1 cellular context compared by ENCODE assay signal in genomic region chr14:88554458-88555286, GRCh38.
TF ChIP-seq lines count a peak whose summit lies in the region.

PTPN21 (minus strand) TSS chr14:88555007; CDS start chr14:88550417, 4,590 bp downstream.

TF ChIP-seq in HEK293, 187 proteins besides CTCF, POLR2A, EP300 and RAD21 (continued from another document and continues in another):
- TF ChIP-seq PATZ1 (tag by site-specific recombination; IDR thresholded peaks at IDR 0.05) (peak; percentile 55; the same call in 1 of the 2 replicates), ZNF561 (tag by site-specific recombination; IDR thresholded peaks at IDR 0.05; ENCODE audit: borderline replicate concordance) (peak; percentile 49; the same call in 1 of the 2 replicates), ZNF398 (tag by site-specific recombination; IDR thresholded peaks at IDR 0.05) (peak; percentile 58), ZSCAN30 (tag by site-specific recombination; IDR thresholded peaks at IDR 0.05) (peak; percentile 81; the same call in 1 of the 2 replicates), REST (tag by site-specific recombination; IDR thresholded peaks at IDR 0.05) (no peak), TSHZ1 (tag by site-specific recombination; IDR thresholded peaks at IDR 0.05; ENCODE audit: borderline replicate concordance) (no peak), ZBTB26 (tag by site-specific recombination; optimal IDR thresholded peaks at IDR 0.05) (peak; percentile 52), ZSCAN4 (tag by site-specific recombination; IDR thresholded peaks at IDR 0.05) (no peak), GLIS1 (tag by site-specific recombination; IDR thresholded peaks at IDR 0.05) (peak; percentile 56; the same call in 1 of the 2 replicates), ZBTB11 (tag by site-specific recombination; conservative IDR thresholded peaks at IDR 0.05; ENCODE audit: low read depth) (peak; percentile 61; the same call in 1 of the 2 replicates), GLI2 (tag by site-specific recombination; IDR thresholded peaks at IDR 0.05; ENCODE audit: borderline replicate concordance, low read depth) (no peak), PRDM10 (tag by site-specific recombination; IDR thresholded peaks at IDR 0.05) (0 out of 2 replicates have a peak, but pooled peaks have one; percentile 27), BCL6B (tag by site-specific recombination; IDR thresholded peaks at IDR 0.05) (no peak), ZNF660 (tag by site-specific recombination; IDR thresholded peaks at IDR 0.05) (0 out of 2 replicates have a peak, but pooled peaks have one; percentile 42), ZSCAN16 (tag by site-specific recombination; IDR thresholded peaks at IDR 0.05) (no peak), ZNF280C (tag by site-specific recombination; IDR thresholded peaks at IDR 0.05) (no peak), ZNF768 (tag by site-specific recombination; IDR thresholded peaks at IDR 0.05) (no peak), IKZF3 (tag by site-specific recombination; IDR thresholded peaks at IDR 0.05) (0 out of 2 replicates have a peak, but pooled peaks have one; percentile 21), ZNF302 (tag by site-specific recombination; IDR thresholded peaks at IDR 0.05; ENCODE audit: low read depth) (no peak), HOXC10 (CRISPR knock-in tag; IDR thresholded peaks at IDR 0.05) (no peak), TCF7L2 (IDR thresholded peaks at IDR 0.05; ENCODE audit: borderline replicate concordance, low read depth, low read length) (no peak), KLF1 (tag by site-specific recombination; IDR thresholded peaks at IDR 0.05) (no peak), ZNF37A (tag by site-specific recombination; IDR thresholded peaks at IDR 0.05) (peak; percentile 86), ZNF138 (tag by site-specific recombination; IDR thresholded peaks at IDR 0.05; ENCODE audit: borderline replicate concordance) (no peak)
